Comparison of ENCODE assay signal across 22 cellular contexts in genomic region chr16:1670866-1671265, GRCh38. TPM values are rescaled to one million over a fixed set of nuclear protein-coding genes. Genes with fewer than 3 reads are reported as not detected.
DNase-seq lines count a peak whose midpoint lies in the region; ATAC-seq, FAIRE-seq and TF ChIP-seq lines count a peak whose summit lies in the region.
"Had no signal": no experiment of that assay in that cellular context is flagged by ENCODE, and none has a peak within 500 bp of the region (broad histone marks: within the 10 kb centered on the region; RNA-seq: fewer than 3 reads in every experiment).

No MANE protein-coding gene starts in this region.

- no peaks in the 10 kb centered on the region for H3K27me3 ChIP-seq in osteoblast (ENCODE audit: insufficient read depth, low read length)
- H3K27me3 ChIP-seq: BLaER1 treated with 17β-estradiol and CSF1 and Interleukin-3, amounts not matched to agents 10 nM and 100 nM had no signal

- no peak overlapping the region for H3K4me2 ChIP-seq in osteoblast (ENCODE audit: insufficient read depth, low read length)
- H3K4me2 ChIP-seq: A549; BLaER1 treated with 17β-estradiol and CSF1 and Interleukin-3, amounts not matched to agents 10 nM and 100 nM had no signal

- H3K4me3 ChIP-seq in kidney (ENCODE audit: low read length in 2 of 2) (no peak overlapping the region), osteoblast (ENCODE audit: insufficient read depth, low read length) (no peak overlapping the region)
- H3K4me3 ChIP-seq: A549; BLaER1 treated with 17β-estradiol and CSF1 and Interleukin-3, amounts not matched to agents 10 nM and 100 nM had no signal

- H3K36me3 Mint-ChIP-seq in activated naive CD4-positive, alpha-beta T cell treated with anti-CD3 and anti-CD28 coated beads, Interleukin-2, amount 10 ng/mL, durations not matched to agents 7 days and 5 days: peaks cover 67% of the 10 kb centered on the region
- peaks cover 67 to 70% of the 10 kb centered on the region in 2 donors for H3K36me3 Mint-ChIP-seq in stimulated activated naive B cell treated with anti-CD40 and anti-IgM and Interleukin-4, amounts not matched to agents 10 μg/mL and 1 μg/mL and 100 μg/mL, for 72 hours

- H3K36me3 ChIP-seq in kidney (ENCODE audit: control insufficient read depth in 1 of 2, insufficient read depth in 2 of 2, low read length in 2 of 2) (peaks cover 60 to 69% of the 10 kb centered on the region in 2 donors), osteoblast (ENCODE audit: insufficient read depth, low read length) (peaks cover 77% of the 10 kb centered on the region)

- no peak overlapping the region for H3K4me3 Mint-ChIP-seq in activated naive CD4-positive, alpha-beta T cell treated with anti-CD3 and anti-CD28 coated beads, Interleukin-2, amount 10 ng/mL, durations not matched to agents 7 days and 5 days
- no peak overlapping the region for H3K4me3 Mint-ChIP-seq in stimulated activated naive B cell treated with anti-CD40 and anti-IgM and Interleukin-4, amounts not matched to agents 10 μg/mL and 1 μg/mL and 100 μg/mL, for 72 hours
- H3K4me3 Mint-ChIP-seq: B cell; CD4-positive, alpha-beta T cell; CD8-positive, alpha-beta T cell had no signal

- no peak for DNase-seq in activated naive CD4-positive, alpha-beta T cell treated with anti-CD3 and anti-CD28 coated beads, Interleukin-2, amount 10 ng/mL, durations not matched to agents 7 days and 5 days
- DNase-seq in activated naive CD4-positive, alpha-beta T cell (lab: John Stamatoyannopoulos, UW): no peak
- peak; percentile 46 for DNase-seq in kidney
- peak; percentile 66 for DNase-seq in osteoblast (ENCODE audit: insufficient read length, low spot score, missing footprints)
- DNase-seq in stimulated activated naive B cell treated with anti-CD40 and anti-IgM and Interleukin-4, amounts not matched to agents 10 μg/mL and 1 μg/mL and 100 μg/mL, for 72 hours: no peak
- no peak for DNase-seq in stimulated activated CD4-positive, alpha-beta T cell treated with anti-CD3 and anti-CD28 coated beads, Interleukin-2, amount 100 ng/mL, for 48 hours
- DNase-seq: AML-193; Caco-2; Calu3; CD4-positive, alpha-beta T cell; CD8-positive, alpha-beta T cell; DMS79 treated with DMSO at 0.1 percent for 48 hours; GF-D8 had no signal

- H4K20me1 ChIP-seq in osteoblast (ENCODE audit: insufficient read depth, low read length): peaks cover 12% of the 10 kb centered on the region

- H3K9ac ChIP-seq in kidney (ENCODE audit: low read length in 2 of 2): no peak overlapping the region
- H3K9ac ChIP-seq: BLaER1 treated with 17β-estradiol and CSF1 and Interleukin-3, amounts not matched to agents 10 nM and 100 nM had no signal

- H3K9me3 ChIP-seq in kidney (ENCODE audit: control insufficient read depth in 1 of 2, low read length in 2 of 2) (no peaks in the 10 kb centered on the region), osteoblast (ENCODE audit: low read depth, low read length) (no peaks in the 10 kb centered on the region)
- H3K9me3 ChIP-seq: A549; BLaER1 treated with 17β-estradiol and CSF1 and Interleukin-3, amounts not matched to agents 10 nM and 100 nM; Caco-2 had no signal

- ATAC-seq in stimulated activated naive B cell treated with anti-CD40 and anti-IgM and Interleukin-4, amounts not matched to agents 10 μg/mL and 1 μg/mL and 100 μg/mL, for 72 hours (replicated peaks): no peak
- ATAC-seq in GM18909 (IDR thresholded peaks at IDR 0.05; ENCODE audit: poor library complexity, unreplicated experiment): no peak
- ATAC-seq: A549; CD8-positive, alpha-beta T cell had no signal

- H3K4me1 ChIP-seq in kidney (ENCODE audit: control insufficient read depth in 1 of 2, insufficient read depth in 1 of 2, low read depth in 1 of 2, low read length in 2 of 2) (no peaks in the 10 kb centered on the region), osteoblast (ENCODE audit: insufficient read depth, low read length) (peaks cover 7% of the 10 kb centered on the region)

- H3K27ac ChIP-seq in kidney (ENCODE audit: low read depth in 2 of 2, low read length in 2 of 2) (no peak overlapping the region), osteoblast (ENCODE audit: low read depth, low read length) (no peak overlapping the region)
- H3K27ac ChIP-seq: 22Rv1; A549; BLaER1 treated with 17β-estradiol and CSF1 and Interleukin-3, amounts not matched to agents 10 nM and 100 nM; C4-2B had no signal

- no peak for TF ChIP-seq CTCF in kidney (IDR thresholded peaks at IDR 0.05; ENCODE audit: borderline replicate concordance, extremely low read depth, insufficient read depth)
- TF ChIP-seq CTCF in osteoblast (IDR thresholded peaks at IDR 0.05; ENCODE audit: extremely low read depth, low read depth, low read length): no peak

- FAIRE-seq in kidney (lab: Jason Lieb, UNC): no peak
- FAIRE-seq: A549, D721Med, G401.6, GM12891 had no signal

- no peaks in the 10 kb centered on the region for H3K9me3 Mint-ChIP-seq in activated naive CD4-positive, alpha-beta T cell treated with anti-CD3 and anti-CD28 coated beads, Interleukin-2, amount 10 ng/mL, durations not matched to agents 7 days and 5 days
- no peaks in the 10 kb centered on the region for H3K9me3 Mint-ChIP-seq in stimulated activated naive B cell treated with anti-CD40 and anti-IgM and Interleukin-4, amounts not matched to agents 10 μg/mL and 1 μg/mL and 100 μg/mL, for 72 hours
- H3K9me3 Mint-ChIP-seq: CD4-positive, alpha-beta T cell; CD8-positive, alpha-beta T cell had no signal

- intact Hi-C loops in kidney (cut with DNase I): no loop called here

- H3K79me2 ChIP-seq in osteoblast (ENCODE audit: insufficient read depth, low read length): no peaks in the 10 kb centered on the region

- H2AFZ ChIP-seq in osteoblast (ENCODE audit: low read length): no peak overlapping the region

- no peaks in the 10 kb centered on the region for H3K27me3 Mint-ChIP-seq in activated naive CD4-positive, alpha-beta T cell treated with anti-CD3 and anti-CD28 coated beads, Interleukin-2, amount 10 ng/mL, durations not matched to agents 7 days and 5 days
- no peaks in the 10 kb centered on the region for H3K27me3 Mint-ChIP-seq in stimulated activated naive B cell treated with anti-CD40 and anti-IgM and Interleukin-4, amounts not matched to agents 10 μg/mL and 1 μg/mL and 100 μg/mL, for 72 hours
- H3K27me3 Mint-ChIP-seq: B cell; CD4-positive, alpha-beta T cell had no signal

- CTCF ChIA-PET in activated naive CD4-positive, alpha-beta T cell treated with anti-CD3 and anti-CD28 coated beads, Interleukin-2, amount 10 ng/mL, durations not matched to agents 7 days and 5 days (lab: Charles Lee): no interaction called here

- no peaks in the 10 kb centered on the region for H3K4me1 Mint-ChIP-seq in activated naive CD4-positive, alpha-beta T cell treated with anti-CD3 and anti-CD28 coated beads, Interleukin-2, amount 10 ng/mL, durations not matched to agents 7 days and 5 days
- H3K4me1 Mint-ChIP-seq in stimulated activated naive B cell treated with anti-CD40 and anti-IgM and Interleukin-4, amounts not matched to agents 10 μg/mL and 1 μg/mL and 100 μg/mL, for 72 hours: no peaks in the 10 kb centered on the region
- H3K4me1 Mint-ChIP-seq: B cell had no signal

- peak overlapping the region; percentile 7 for H3K27ac Mint-ChIP-seq in activated naive CD4-positive, alpha-beta T cell treated with anti-CD3 and anti-CD28 coated beads, Interleukin-2, amount 10 ng/mL, durations not matched to agents 7 days and 5 days
- peak overlapping the region; percentile 14 for H3K27ac Mint-ChIP-seq in stimulated activated naive B cell treated with anti-CD40 and anti-IgM and Interleukin-4, amounts not matched to agents 10 μg/mL and 1 μg/mL and 100 μg/mL, for 72 hours
- H3K27ac Mint-ChIP-seq: B cell; CD4-positive, alpha-beta T cell; CD8-positive, alpha-beta T cell had no signal

RNA-seq across cellular contexts. Expression of gene JPT2, which starts 7.2 kb away (rescaled TPM):
- total RNA-seq in kidney (89.3 TPM), osteoblast (22.8 and 26.2 TPM in 2 replicates)
- polyA plus RNA-seq in kidney (ENCODE audit: insufficient read depth, low read depth, low replicate concordance): 32.8 TPM

RNA-seq across cellular contexts. Expression of gene MAPK8IP3, which starts 35.1 kb away (rescaled TPM):
- total RNA-seq in kidney: 67.7 TPM
- polyA plus RNA-seq in kidney (ENCODE audit: insufficient read depth, low read depth, low replicate concordance): 10.6 TPM
- 64.1 and 71.0 TPM in 2 replicates for total RNA-seq in osteoblast

RNA-seq across cellular contexts. Expression of gene CRAMP1, which starts 58.7 kb away (rescaled TPM):
- total RNA-seq in kidney (20.0 TPM), osteoblast (9.7 and 11.2 TPM in 2 replicates)
- 2.9 TPM for polyA plus RNA-seq in kidney (ENCODE audit: insufficient read depth, low read depth, low replicate concordance)

RNA-seq across cellular contexts. Expression of gene IFT140, which starts 59.0 kb away (rescaled TPM):
- total RNA-seq in kidney: 38.0 TPM
- polyA plus RNA-seq in kidney (ENCODE audit: insufficient read depth, low read depth, low replicate concordance): 13.5 TPM
- total RNA-seq in osteoblast: 37.1 and 38.0 TPM in 2 replicates

Comparison
In these comparisons a context has a peak if more than half of its experiments do, and no peak if none do; other contexts are left out.
1. DNase-seq: peak in kidney (single experiment) and osteoblast (single experiment); none in activated naive CD4-positive, alpha-beta T cell treated with anti-CD3 and anti-CD28 coated beads, Interleukin-2, amount 10 ng/mL, durations not matched to agents 7 days and 5 days (single experiment), activated naive CD4-positive, alpha-beta T cell (0 of 4), stimulated activated naive B cell treated with anti-CD40 and anti-IgM and Interleukin-4, amounts not matched to agents 10 μg/mL and 1 μg/mL and 100 μg/mL, for 72 hours (single experiment) and stimulated activated CD4-positive, alpha-beta T cell treated with anti-CD3 and anti-CD28 coated beads, Interleukin-2, amount 100 ng/mL, for 48 hours (0 of 2).